8 cellular contexts compared by ENCODE assay signal in the genomic region with DNA sequence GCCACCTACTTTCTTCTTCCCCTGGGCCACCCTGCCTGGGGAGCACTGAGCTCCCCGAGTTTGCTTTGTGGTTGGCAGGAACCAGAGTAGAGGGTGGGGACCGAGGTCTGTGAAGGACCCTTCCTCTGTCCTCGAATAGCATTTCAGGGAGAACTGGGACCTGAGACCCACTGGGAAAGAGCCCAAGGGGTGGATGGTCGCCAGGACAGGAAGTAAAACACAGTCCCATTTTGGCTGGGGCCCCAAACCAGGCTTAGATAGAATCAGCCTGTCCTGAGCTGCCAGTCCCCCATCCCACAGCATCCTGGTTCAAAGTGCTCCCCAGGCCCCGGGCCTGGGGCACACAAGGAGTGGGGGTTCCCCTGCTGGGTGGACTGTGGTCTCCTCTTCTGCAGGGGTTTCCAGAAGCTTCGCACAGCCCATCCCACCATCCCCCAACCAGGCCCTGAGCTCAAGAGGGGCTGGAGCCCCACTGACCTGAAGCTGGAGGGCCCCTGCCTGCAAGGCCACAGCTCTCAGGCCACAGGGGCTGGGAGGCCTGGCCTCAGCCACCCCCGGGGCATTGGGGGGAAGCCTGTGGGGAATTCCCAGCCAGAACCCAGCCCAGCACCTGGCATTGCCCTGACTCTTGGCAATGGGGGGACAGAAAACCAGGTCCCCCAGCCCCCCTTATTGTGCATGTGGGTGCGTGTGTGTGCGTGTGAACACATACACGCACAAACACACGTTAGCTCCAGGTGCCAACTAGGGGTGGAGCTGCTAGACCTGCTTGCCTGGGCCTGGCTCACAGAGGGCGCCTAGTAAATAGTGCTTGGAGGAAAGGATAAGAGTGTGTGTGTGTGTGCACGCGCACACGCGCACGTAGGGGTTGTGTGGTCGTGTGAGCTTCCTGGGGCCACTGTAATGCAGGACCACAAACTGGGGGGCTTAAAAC. TPM values are rescaled to one million over a fixed set of nuclear protein-coding genes. Genes with fewer than 3 reads are reported as not detected.
DNase-seq lines count a peak whose midpoint lies in the region; ATAC-seq, FAIRE-seq and TF ChIP-seq lines count a peak whose summit lies in the region.

No MANE protein-coding gene starts in this region.

- H3K36me3 Mint-ChIP-seq in activated T-helper 1 cell treated with anti-CD3 and anti-CD28 coated beads, Interleukin-12 subunit alpha, Interleukin-12 subunit beta, Interleukin-2, Interleukin-4 antibody, amounts not matched to agents 30 ng/mL and 10 ng/mL and 1 ng/mL, durations not matched to agents 14 hours and 24 hours and 36 hours (ENCODE audit: low read depth) = no peaks in the 10 kb centered on the region
- H3K36me3 Mint-ChIP-seq in stimulated activated naive CD8-positive, alpha-beta T cell treated with anti-CD3 and anti-CD28 coated beads, Interleukin-15, Interleukin-2, amounts not matched to agents 100 ng/mL and 50 ng/mL, for 24 hours (ENCODE audit: low read depth) = no peaks in the 10 kb centered on the region

- intact Hi-C loops in activated T-helper 1 cell treated with anti-CD3 and anti-CD28 coated beads, Interleukin-12 subunit alpha, Interleukin-12 subunit beta, Interleukin-2, Interleukin-4 antibody, amounts not matched to agents 30 ng/mL and 10 ng/mL and 1 ng/mL, durations not matched to agents 14 hours and 24 hours and 36 hours (cut with micrococcal nuclease) = loop anchor here (1.0 kb wide), 4 partner anchors 9 to 44 kb away; partner anchors contain the start of genes IZUMO4 and MOB3A
- intact Hi-C loops in aorta (cut with DNase I) = no loop called here

- WGBS in aorta, 2 donors = 56% methylated on average over 18 of the region's 18 CpGs

- no peak for DNase-seq in HTR-8/SVneo (ENCODE audit: insufficient read length, low spot score)
- no peak for DNase-seq in activated T-helper 1 cell treated with anti-CD3 and anti-CD28 coated beads, Interleukin-12 subunit alpha, Interleukin-12 subunit beta, Interleukin-2, Interleukin-4 antibody, amounts not matched to agents 30 ng/mL and 10 ng/mL and 1 ng/mL, durations not matched to agents 14 hours and 24 hours and 36 hours (ENCODE audit: low spot score)
- no peak for DNase-seq in GM19240 (ENCODE audit: insufficient read length, low spot score)
- DNase-seq in aorta = no peak
- no peak for DNase-seq in superior temporal gyrus (ENCODE audit: extremely low spot score)

- no peak for ATAC-seq in aorta (ENCODE audit: low FRiP score)

- no peak overlapping the region for H3K9ac ChIP-seq in iPS-18a (ENCODE audit: low read length)

- H3K27me3 Mint-ChIP-seq in activated T-helper 1 cell treated with anti-CD3 and anti-CD28 coated beads, Interleukin-12 subunit alpha, Interleukin-12 subunit beta, Interleukin-2, Interleukin-4 antibody, amounts not matched to agents 30 ng/mL and 10 ng/mL and 1 ng/mL, durations not matched to agents 14 hours and 24 hours and 36 hours (ENCODE audit: insufficient read depth) = no peaks in the 10 kb centered on the region
- H3K27me3 Mint-ChIP-seq in stimulated activated naive CD8-positive, alpha-beta T cell treated with anti-CD3 and anti-CD28 coated beads, Interleukin-15, Interleukin-2, amounts not matched to agents 100 ng/mL and 50 ng/mL, for 24 hours = no peaks in the 10 kb centered on the region

- peak overlapping the region; percentile 76 for H3K4me3 Mint-ChIP-seq in activated T-helper 1 cell treated with anti-CD3 and anti-CD28 coated beads, Interleukin-12 subunit alpha, Interleukin-12 subunit beta, Interleukin-2, Interleukin-4 antibody, amounts not matched to agents 30 ng/mL and 10 ng/mL and 1 ng/mL, durations not matched to agents 14 hours and 24 hours and 36 hours
- H3K4me3 Mint-ChIP-seq in stimulated activated naive CD8-positive, alpha-beta T cell treated with anti-CD3 and anti-CD28 coated beads, Interleukin-15, Interleukin-2, amounts not matched to agents 100 ng/mL and 50 ng/mL, for 24 hours = peak overlapping the region; percentile 73

- no peaks in the 10 kb centered on the region for H3K9me3 Mint-ChIP-seq in activated T-helper 1 cell treated with anti-CD3 and anti-CD28 coated beads, Interleukin-12 subunit alpha, Interleukin-12 subunit beta, Interleukin-2, Interleukin-4 antibody, amounts not matched to agents 30 ng/mL and 10 ng/mL and 1 ng/mL, durations not matched to agents 14 hours and 24 hours and 36 hours
- no peaks in the 10 kb centered on the region for H3K9me3 Mint-ChIP-seq in stimulated activated naive CD8-positive, alpha-beta T cell treated with anti-CD3 and anti-CD28 coated beads, Interleukin-15, Interleukin-2, amounts not matched to agents 100 ng/mL and 50 ng/mL, for 24 hours

- no peaks in the 10 kb centered on the region for H3K27me3 ChIP-seq in iPS-18a (ENCODE audit: control insufficient read depth, insufficient read depth, low read length)
- peaks cover 0 to 2% of the 10 kb centered on the region in 2 donors for H3K27me3 ChIP-seq in aorta (ENCODE audit: control insufficient read depth in 1 of 2, insufficient read depth in 2 of 2, low read length in 1 of 2)

- H3K4me3 ChIP-seq in iPS-18a (ENCODE audit: low read length) (peak overlapping the region; percentile 34), aorta (ENCODE audit: low read length in 2 of 2) (no peak overlapping the region)

- H3K27ac Mint-ChIP-seq in activated T-helper 1 cell treated with anti-CD3 and anti-CD28 coated beads, Interleukin-12 subunit alpha, Interleukin-12 subunit beta, Interleukin-2, Interleukin-4 antibody, amounts not matched to agents 30 ng/mL and 10 ng/mL and 1 ng/mL, durations not matched to agents 14 hours and 24 hours and 36 hours = peak overlapping the region; percentile 85
- peak overlapping the region; percentile 90 for H3K27ac Mint-ChIP-seq in stimulated activated naive CD8-positive, alpha-beta T cell treated with anti-CD3 and anti-CD28 coated beads, Interleukin-15, Interleukin-2, amounts not matched to agents 100 ng/mL and 50 ng/mL, for 24 hours

- H3K27ac ChIP-seq in C4-2B (peak overlapping the region; percentile 95), iPS-18a (ENCODE audit: low read length) (no peak overlapping the region), aorta (ENCODE audit: low read depth in 1 of 2, low read length in 2 of 2) (no peak overlapping the region)

- H3K4me1 Mint-ChIP-seq in activated T-helper 1 cell treated with anti-CD3 and anti-CD28 coated beads, Interleukin-12 subunit alpha, Interleukin-12 subunit beta, Interleukin-2, Interleukin-4 antibody, amounts not matched to agents 30 ng/mL and 10 ng/mL and 1 ng/mL, durations not matched to agents 14 hours and 24 hours and 36 hours (ENCODE audit: low read depth) = peaks cover 27% of the 10 kb centered on the region
- peaks cover 64% of the 10 kb centered on the region for H3K4me1 Mint-ChIP-seq in stimulated activated naive CD8-positive, alpha-beta T cell treated with anti-CD3 and anti-CD28 coated beads, Interleukin-15, Interleukin-2, amounts not matched to agents 100 ng/mL and 50 ng/mL, for 24 hours (ENCODE audit: low read depth)

- H3K36me3 ChIP-seq in iPS-18a (ENCODE audit: control insufficient read depth, low read depth, low read length) (no peaks in the 10 kb centered on the region), aorta (ENCODE audit: control insufficient read depth in 1 of 2, insufficient read depth in 2 of 2, low read length in 1 of 2) (no peaks in the 10 kb centered on the region)

- no peaks in the 10 kb centered on the region for H3K9me3 ChIP-seq in iPS-18a (ENCODE audit: control insufficient read depth, low read depth, low read length)
- no peaks in the 10 kb centered on the region for H3K9me3 ChIP-seq in aorta (ENCODE audit: control insufficient read depth, low read length)

- no peaks in the 10 kb centered on the region for H3K4me1 ChIP-seq in iPS-18a (ENCODE audit: control insufficient read depth, low read depth, low read length)
- peaks cover 0 to 4% of the 10 kb centered on the region in 2 donors for H3K4me1 ChIP-seq in aorta (ENCODE audit: control insufficient read depth in 1 of 2, insufficient read depth in 2 of 2, low read length in 2 of 2)

- no peak for TF ChIP-seq CTCF in C4-2B (conservative IDR thresholded peaks at IDR 0.05)

- peak; percentile 54 for FAIRE-seq in HTR-8/SVneo (lab: Jason Lieb, UNC)

RNA-seq across cellular contexts. Expression of gene MKNK2, which starts 1.0 kb away (rescaled TPM):
- 150 and 166 TPM in 2 replicates for total RNA-seq in activated T-helper 1 cell treated with anti-CD3 and anti-CD28 coated beads, Interleukin-12 subunit alpha, Interleukin-12 subunit beta, Interleukin-2, Interleukin-4 antibody, amounts not matched to agents 30 ng/mL and 10 ng/mL and 1 ng/mL, durations not matched to agents 14 hours and 24 hours and 36 hours
- total RNA-seq in aorta = 100 to 1,000 TPM in 1 of 2 donors, 10 to 100 TPM in 1; 93.0 to 103 TPM
- 10 to 100 TPM; 49.3 to 68.1 TPM for polyA plus RNA-seq in aorta

RNA-seq across cellular contexts. Expression of gene BTBD2, which starts 36.5 kb away (rescaled TPM):
- 27.5 and 27.7 TPM in 2 replicates for total RNA-seq in activated T-helper 1 cell treated with anti-CD3 and anti-CD28 coated beads, Interleukin-12 subunit alpha, Interleukin-12 subunit beta, Interleukin-2, Interleukin-4 antibody, amounts not matched to agents 30 ng/mL and 10 ng/mL and 1 ng/mL, durations not matched to agents 14 hours and 24 hours and 36 hours
- 10 to 100 TPM; 46.2 to 62.7 TPM for total RNA-seq in aorta
- 10 to 100 TPM; 27.5 to 56.7 TPM for polyA plus RNA-seq in aorta

RNA-seq across cellular contexts. Expression of gene MOB3A, which starts 44.1 kb away (rescaled TPM):
- total RNA-seq in activated T-helper 1 cell treated with anti-CD3 and anti-CD28 coated beads, Interleukin-12 subunit alpha, Interleukin-12 subunit beta, Interleukin-2, Interleukin-4 antibody, amounts not matched to agents 30 ng/mL and 10 ng/mL and 1 ng/mL, durations not matched to agents 14 hours and 24 hours and 36 hours = 161 and 167 TPM in 2 replicates
- total RNA-seq in aorta = 10 to 100 TPM; 41.1 to 43.6 TPM
- 10 to 100 TPM; 12.5 to 15.5 TPM for polyA plus RNA-seq in aorta

RNA-seq across cellular contexts. Expression of gene IZUMO4, which starts 44.7 kb away (rescaled TPM):
- 6.7 and 7.1 TPM in 2 replicates for total RNA-seq in activated T-helper 1 cell treated with anti-CD3 and anti-CD28 coated beads, Interleukin-12 subunit alpha, Interleukin-12 subunit beta, Interleukin-2, Interleukin-4 antibody, amounts not matched to agents 30 ng/mL and 10 ng/mL and 1 ng/mL, durations not matched to agents 14 hours and 24 hours and 36 hours
- 1 to 10 TPM; 1.6 to 3.6 TPM for total RNA-seq in aorta
- 10 to 100 TPM in 1 of 2 donors, 1 to 10 TPM in 1; 5.5 to 25.2 TPM for polyA plus RNA-seq in aorta
